In genomic region chrX:137428251-137428661, GRCh38 we compare ENCODE assay signal across 8 cellular contexts.
DNase-seq lines count a peak whose midpoint lies in the region; ATAC-seq lines count a peak whose summit lies in the region.

No MANE protein-coding gene starts in this region.

- no peaks in the 10 kb centered on the region for H3K79me2 ChIP-seq in ACC112 (ENCODE audit: control insufficient read depth, insufficient read depth, low read length, unreplicated experiment)

- H3K4me1 ChIP-seq in ACC112 (ENCODE audit: control insufficient read depth, insufficient read depth, low read length, unreplicated experiment) (no peaks in the 10 kb centered on the region), HUES48 (ENCODE audit: control insufficient read depth, insufficient read depth, low read length) (peaks cover 63% of the 10 kb centered on the region)

- H3K9me3 Mint-ChIP-seq in effector memory CD8-positive, alpha-beta T cell, result no peaks in the 10 kb centered on the region
- H3K9me3 Mint-ChIP-seq in naive B cell, result peaks cover 0 to 21% (median 7%) of the 10 kb centered on the region in 7 donors

- no peak for DNase-seq in effector memory CD8-positive, alpha-beta T cell
- DNase-seq in naive B cell (no peak), 8988T (no peak)
- DNase-seq in stimulated activated CD4-positive, alpha-beta T cell treated with anti-CD3 and anti-CD28 coated beads, Interleukin-12 subunit alpha, Interleukin-12 subunit beta, amount 100 ng/mL, for 4 hours, result no peak
- no peak for DNase-seq in stimulated activated CD4-positive, alpha-beta T cell treated with anti-CD3 and anti-CD28 coated beads, Interleukin-1b, Interleukin-23, amount 100 ng/mL, for 48 hours

- H3K4me1 Mint-ChIP-seq in effector memory CD8-positive, alpha-beta T cell (ENCODE audit: low read depth in 2 of 2), result peaks cover 0 to 2% of the 10 kb centered on the region in 2 donors
- peaks cover 3 to 10% (median 9%) of the 10 kb centered on the region in 3 donors for H3K4me1 Mint-ChIP-seq in naive B cell

- peaks cover 38% of the 10 kb centered on the region for H3K27me3 ChIP-seq in ACC112 (ENCODE audit: insufficient read depth, low read length)
- H3K27me3 ChIP-seq in HUES48 (ENCODE audit: control insufficient read depth, insufficient read depth, low read length), result peaks cover 77% of the 10 kb centered on the region

- H3K4me3 ChIP-seq in ACC112 (ENCODE audit: low read depth, low read length) (peak overlapping the region; percentile 68), HUES48 (ENCODE audit: low read depth, low read length) (peak overlapping the region; percentile 72)

- H3K36me3 ChIP-seq in ACC112 (ENCODE audit: insufficient read depth, low read length), result no peaks in the 10 kb centered on the region
- H3K36me3 ChIP-seq in HUES48 (ENCODE audit: control insufficient read depth, insufficient read depth, low read length), result no peaks in the 10 kb centered on the region

- H3K27ac Mint-ChIP-seq in effector memory CD8-positive, alpha-beta T cell, result no peak overlapping the region
- no peak overlapping the region for H3K27ac Mint-ChIP-seq in naive B cell

- no peak overlapping the region for H2AFZ ChIP-seq in ACC112 (ENCODE audit: low read length, unreplicated experiment)

- no peak for ATAC-seq in effector memory CD8-positive, alpha-beta T cell (replicated peaks)
- ATAC-seq in naive B cell (ENCODE audit: low read depth in 2 of 2), result no peak
- no peak for ATAC-seq in HG03139 (IDR thresholded peaks at IDR 0.05; ENCODE audit: unreplicated experiment)

- peak overlapping the region; percentile 51 to 70 for H3K4me3 Mint-ChIP-seq in effector memory CD8-positive, alpha-beta T cell
- H3K4me3 Mint-ChIP-seq in naive B cell, result peak overlapping the region; percentile 47 to 85 (median 80)

- peaks cover 33 to 60% of the 10 kb centered on the region in 2 donors for H3K27me3 Mint-ChIP-seq in effector memory CD8-positive, alpha-beta T cell
- H3K27me3 Mint-ChIP-seq in naive B cell, result peaks cover 24 to 52% (median 38%) of the 10 kb centered on the region in 3 donors

- no peaks in the 10 kb centered on the region for H3K36me3 Mint-ChIP-seq in effector memory CD8-positive, alpha-beta T cell (ENCODE audit: insufficient read depth)
- no peaks in the 10 kb centered on the region for H3K36me3 Mint-ChIP-seq in naive B cell

- no peaks in the 10 kb centered on the region for H3K9me3 ChIP-seq in HUES48 (ENCODE audit: control insufficient read depth, insufficient read depth, low read length)

- H3K27ac ChIP-seq in ACC112 (ENCODE audit: low read depth, low read length) (no peak overlapping the region), HUES48 (ENCODE audit: low read depth, low read length) (peak overlapping the region; percentile 55)

- 0 out of 2 replicates have a peak overlapping the region, but pooled peaks have one; percentile 21 for H3K9ac ChIP-seq in HUES48 (ENCODE audit: low read depth, low read length)
